10 cellular contexts compared by ENCODE assay signal in genomic region chr5:395156-395920, GRCh38. TPM values are rescaled to one million over a fixed set of nuclear protein-coding genes. Genes with fewer than 3 reads are reported as not detected.
A peak's percentile ranks its signal among the peaks of the same experiment; 100 is the strongest.
DNase-seq lines count a peak whose midpoint lies in the region; ATAC-seq and TF ChIP-seq lines count a peak whose summit lies in the region.
"Had no signal": no experiment of that assay in that cellular context is flagged by ENCODE, and none has a peak within 500 bp of the region (broad histone marks: within the 10 kb centered on the region; RNA-seq: fewer than 3 reads in every experiment).

No MANE protein-coding gene starts in this region.

- H3K27ac ChIP-seq in Panc1 (ENCODE audit: low read length): no peak overlapping the region
- no peak overlapping the region for H3K27ac ChIP-seq in foreskin keratinocyte

- CTCF ChIA-PET in Panc1 (lab: Charles Lee): interaction anchor here (0.6 kb wide), 1 partner anchor 14 kb away, joined by 5 read pairs; no protein-coding TSS in a partner anchor

- POLR2A ChIA-PET in Panc1 (lab: Charles Lee): no interaction called here

- ATAC-seq in Panc1 (peak; percentile 66), foreskin keratinocyte (no peak), HG02981 (IDR thresholded peaks at IDR 0.05; ENCODE audit: unreplicated experiment) (no peak), HG02884 (IDR thresholded peaks at IDR 0.05; ENCODE audit: unreplicated experiment) (no peak)
- ATAC-seq: natural killer cell treated with Interleukin-12 subunit alpha and Interleukin-12 subunit beta and Interleukin-15 and Interleukin-18, amount 100 ng/mL, for 72 hours had no signal

- BruUV-seq in Panc1 (replicated peaks; lab: Mats Ljungman, UMichigan): no TSS peak

- no peak overlapping the region for H3K4me3 ChIP-seq in Panc1 (ENCODE audit: low read depth in 2 of 2, low read length in 2 of 2)

- in situ Hi-C loops in Panc1 (cut with HindIII; ENCODE audit: low pct_unique_long_range_greater_than_20kb, low sequenced_read_pairs): no loop called here

- DNase-seq in EH (ENCODE audit: low read depth) (peak; percentile 97), Panc1 (ENCODE audit: low read depth, low spot score) (no peak), epidermal melanocyte (ENCODE audit: insufficient read length, low spot score) (peak; percentile 69), posterior vena cava (ENCODE audit: low spot score) (peak; percentile 74), NCI-H2227 (lab: John Stamatoyannopoulos, UW; ENCODE audit: unreplicated experiment) (no peak), foreskin keratinocyte (no peak)
- DNase-seq: T-helper 9 cell had no signal

- no peaks in the 10 kb centered on the region for H3K36me3 ChIP-seq in Panc1 (ENCODE audit: control insufficient read depth, insufficient read depth, low read length)

- H3K9me3 ChIP-seq in Panc1 (ENCODE audit: control insufficient read depth, insufficient read depth, low read depth, low read length): no peaks in the 10 kb centered on the region

- H3K27me3 ChIP-seq in Panc1 (ENCODE audit: control insufficient read depth, insufficient read depth, low read length) (no peaks in the 10 kb centered on the region), foreskin keratinocyte (peaks cover 39% of the 10 kb centered on the region)

- TF ChIP-seq CTCF in Panc1 (IDR thresholded peaks at IDR 0.05) (no peak), foreskin keratinocyte (conservative IDR thresholded peaks at IDR 0.05) (no peak)

- intact Hi-C loops in Panc1 (cut with micrococcal nuclease; ENCODE audit: unreplicated experiment) (no loop called here), posterior vena cava (cut with DNase I) (no loop called here)

- peaks cover 5% of the 10 kb centered on the region; the same call in 1 of the 2 replicates for H3K4me1 ChIP-seq in Panc1 (ENCODE audit: control insufficient read depth, insufficient read depth, low read length)
- no peaks in the 10 kb centered on the region for H3K4me1 ChIP-seq in foreskin keratinocyte

RNA-seq across cellular contexts. Expression of gene EXOC3, which starts 47.6 kb away (rescaled TPM):
- total RNA-seq in Panc1 (2021; ENCODE audit: unreplicated experiment): 55.0 TPM
- polyA plus RNA-seq in Panc1 (2012; ENCODE audit: insufficient read length): 63.2 TPM
- total RNA-seq in posterior vena cava: 10 to 100 TPM; 52.6 to 54.2 TPM
- total RNA-seq in foreskin keratinocyte: 22.0 and 23.1 TPM in 2 replicates
- polyA plus RNA-seq in foreskin keratinocyte: 15.3 and 16.1 TPM in 2 replicates

Comparison
In these comparisons a context has a peak if more than half of its experiments do, and no peak if none do; other contexts are left out.
1. DNase-seq: peak in EH (single experiment), epidermal melanocyte (single experiment) and posterior vena cava (single experiment); none in Panc1 (single experiment), NCI-H2227 (single experiment) and foreskin keratinocyte (0 of 2).